8 cellular contexts compared by ENCODE assay signal in the genomic region with DNA sequence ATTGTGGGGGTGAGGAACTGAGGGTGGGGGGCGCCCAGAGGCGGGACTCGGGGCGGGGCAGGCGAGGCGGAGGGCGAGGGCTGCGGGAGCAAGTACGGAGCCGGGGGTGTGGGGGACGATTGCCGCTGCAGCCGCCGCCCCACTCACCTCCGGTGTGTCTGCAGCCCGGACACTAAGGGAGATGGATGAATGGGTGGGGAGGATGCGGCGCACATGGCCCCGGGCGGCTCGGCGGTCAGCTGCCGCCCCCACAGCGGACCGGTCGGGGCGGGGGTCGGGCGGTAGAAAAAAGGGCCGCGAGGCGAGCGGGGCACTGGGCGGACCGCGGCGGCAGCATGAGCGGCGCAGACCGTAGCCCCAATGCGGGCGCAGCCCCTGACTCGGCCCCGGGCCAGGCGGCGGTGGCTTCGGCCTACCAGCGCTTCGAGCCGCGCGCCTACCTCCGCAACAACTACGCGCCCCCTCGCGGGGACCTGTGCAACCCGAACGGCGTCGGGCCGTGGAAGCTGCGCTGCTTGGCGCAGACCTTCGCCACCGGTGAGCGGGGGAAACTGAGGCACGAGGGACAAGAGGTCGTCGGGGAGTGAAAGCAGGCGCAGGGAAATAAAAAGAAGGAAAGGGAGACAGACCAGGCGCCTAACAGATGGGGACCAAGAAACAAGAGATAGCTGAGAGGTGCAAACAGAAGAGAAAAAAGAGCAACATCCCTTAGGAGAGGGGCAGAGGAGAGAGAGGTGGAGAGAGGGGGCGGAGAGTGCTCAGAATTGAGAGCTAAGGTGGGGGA. TPM values are rescaled to one million over a fixed set of nuclear protein-coding genes. Genes with fewer than 3 reads are reported as not detected.
A peak's percentile ranks its signal among the peaks of the same experiment; 100 is the strongest.
DNase-seq lines count a peak whose midpoint lies in the region; ATAC-seq and TF ChIP-seq lines count a peak whose summit lies in the region.

A gene with protein sequence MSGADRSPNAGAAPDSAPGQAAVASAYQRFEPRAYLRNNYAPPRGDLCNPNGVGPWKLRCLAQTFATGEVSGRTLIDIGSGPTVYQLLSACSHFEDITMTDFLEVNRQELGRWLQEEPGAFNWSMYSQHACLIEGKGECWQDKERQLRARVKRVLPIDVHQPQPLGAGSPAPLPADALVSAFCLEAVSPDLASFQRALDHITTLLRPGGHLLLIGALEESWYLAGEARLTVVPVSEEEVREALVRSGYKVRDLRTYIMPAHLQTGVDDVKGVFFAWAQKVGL (plus strand): TSS at position 313 of the 784 bp plus-strand sequence. CDS start 23 bp downstream, at position 336.

- ATAC-seq in GM19455 (IDR thresholded peaks at IDR 0.05; ENCODE audit: unreplicated experiment), result no peak

- H3F3A ChIP-seq in PC-9 (ENCODE audit: insufficient read depth, low read depth), result peaks cover 17% of the 10 kb centered on the region; the same call in 1 of the 2 replicates

- TF ChIP-seq CTCF in GM20000 (IDR thresholded peaks at IDR 0.05; ENCODE audit: extremely low read depth, missing control alignments), result peak; percentile 50
- peak; percentile 63; the same call in 1 of the 2 replicates for TF ChIP-seq CTCF in PC-9 (conservative IDR thresholded peaks at IDR 0.05)
- TF ChIP-seq CTCF in foreskin fibroblast (IDR thresholded peaks at IDR 0.05; ENCODE audit: low read depth, low read length), result peak; percentile 66
- TF ChIP-seq CTCF in osteoblast (IDR thresholded peaks at IDR 0.05; ENCODE audit: extremely low read depth, low read depth, low read length), result peak; percentile 36
- TF ChIP-seq CTCF in tibial artery (IDR thresholded peaks at IDR 0.05), result peak; percentile 63 to 68

- CTCF ChIA-PET in PC-9 (lab: Charles Lee), result no interaction called here

- H4K20me1 ChIP-seq in PC-9 (ENCODE audit: insufficient read depth) (no peaks in the 10 kb centered on the region), osteoblast (ENCODE audit: insufficient read depth, low read length) (peaks cover 6% of the 10 kb centered on the region)

- H2AFZ ChIP-seq in ACC112 (ENCODE audit: low read length, unreplicated experiment) (no peak within 1 kb of the TSS), PC-9 (peak within 1 kb of the TSS; percentile 75; the same call in 1 of the 2 replicates), osteoblast (ENCODE audit: low read length) (no peak within 1 kb of the TSS)

- BruUV-seq in PC-9 (replicated peaks; lab: Mats Ljungman, UMichigan), result no TSS peak

- H3K27ac ChIP-seq in ACC112 (ENCODE audit: low read depth, low read length), result no peak within 1 kb of the TSS
- no peak within 1 kb of the TSS for H3K27ac ChIP-seq in PC-9
- no peak within 1 kb of the TSS for H3K27ac ChIP-seq in osteoblast (ENCODE audit: low read depth, low read length)
- H3K27ac ChIP-seq in tibial artery, result peak within 1 kb of the TSS; percentile 68 to 81

- peaks cover 19% of the 10 kb centered on the region; the same call in 1 of the 2 replicates for H3K27me3 ChIP-seq in ACC112 (ENCODE audit: insufficient read depth, low read length)
- no peaks in the 10 kb centered on the region for H3K27me3 ChIP-seq in PC-9 (ENCODE audit: insufficient read depth, low read depth)
- peaks cover 71% of the 10 kb centered on the region for H3K27me3 ChIP-seq in osteoblast (ENCODE audit: insufficient read depth, low read length)
- no peaks in the 10 kb centered on the region for H3K27me3 ChIP-seq in tibial artery

- H3K4me2 ChIP-seq in PC-9, result peak within 1 kb of the TSS; percentile 83
- peak within 1 kb of the TSS; percentile 60 for H3K4me2 ChIP-seq in osteoblast (ENCODE audit: insufficient read depth, low read length)

- POLR2A ChIA-PET in PC-9 (lab: Charles Lee; ENCODE audit: unreplicated experiment), result no interaction called here

- H3K9me3 ChIP-seq in PC-9 (ENCODE audit: insufficient read depth, low read depth) (no peaks in the 10 kb centered on the region), osteoblast (ENCODE audit: low read depth, low read length) (no peaks in the 10 kb centered on the region), tibial artery (no peaks in the 10 kb centered on the region)

- no peaks in the 10 kb centered on the region for H3K36me3 ChIP-seq in ACC112 (ENCODE audit: insufficient read depth, low read length)
- H3K36me3 ChIP-seq in PC-9 (ENCODE audit: low read depth), result no peaks in the 10 kb centered on the region
- H3K36me3 ChIP-seq in osteoblast (ENCODE audit: insufficient read depth, low read length), result no peaks in the 10 kb centered on the region
- H3K36me3 ChIP-seq in tibial artery, result no peaks in the 10 kb centered on the region

- H3K4me3 ChIP-seq in ACC112 (ENCODE audit: low read depth, low read length) (peak within 1 kb of the TSS; percentile 65), PC-9 (peak within 1 kb of the TSS; percentile 51), foreskin fibroblast (ENCODE audit: low read depth in 1 of 2, low read length in 2 of 2) (peak within 1 kb of the TSS in 1 of 2 donors; percentile 29), osteoblast (ENCODE audit: insufficient read depth, low read length) (peak within 1 kb of the TSS; percentile 42), tibial artery (peak within 1 kb of the TSS; percentile 42 to 56)

- intact Hi-C loops in PC-9 (cut with micrococcal nuclease; ENCODE audit: unreplicated experiment), result no loop called here
- intact Hi-C loops in tibial artery (cut with DNase I; ENCODE audit: low total_unique reads), result no loop called here

- no peaks in the 10 kb centered on the region for H3K79me2 ChIP-seq in ACC112 (ENCODE audit: control insufficient read depth, insufficient read depth, low read length, unreplicated experiment)
- H3K79me2 ChIP-seq in PC-9 (ENCODE audit: low read depth), result no peaks in the 10 kb centered on the region
- no peaks in the 10 kb centered on the region for H3K79me2 ChIP-seq in osteoblast (ENCODE audit: insufficient read depth, low read length)

- H3K4me1 ChIP-seq in ACC112 (ENCODE audit: control insufficient read depth, insufficient read depth, low read length, unreplicated experiment), result peaks cover 23% of the 10 kb centered on the region
- peaks cover 35% of the 10 kb centered on the region for H3K4me1 ChIP-seq in PC-9 (replicated peaks; ENCODE audit: insufficient read depth)
- H3K4me1 ChIP-seq in osteoblast (ENCODE audit: insufficient read depth, low read length), result no peaks in the 10 kb centered on the region
- peaks cover 7 to 74% (median 65%) of the 10 kb centered on the region in 4 donors for H3K4me1 ChIP-seq in tibial artery

- H3K9me2 ChIP-seq in PC-9 (ENCODE audit: insufficient read depth), result no peaks in the 10 kb centered on the region

- DNase-seq in GM20000 (ENCODE audit: low spot score), result peak; percentile 89
- peak in 1 of 2 experiments; percentile 58 for DNase-seq in PC-9
- DNase-seq in activated gamma-delta T cell treated with Interleukin-2 at 50 U/mL for 16 hours, result peak; percentile 56
- peak; percentile 47 to 82 for DNase-seq in foreskin fibroblast
- peak; percentile 93 for DNase-seq in osteoblast (ENCODE audit: insufficient read length, low spot score, missing footprints)
- peak; percentile 67 to 80 for DNase-seq in tibial artery

RNA-seq across cellular contexts. Expression of the gene that starts here (rescaled TPM):
- 0.75 and 1.1 TPM in 2 replicates for total RNA-seq in PC-9 (2021)
- not detected in 2 replicates for total RNA-seq in osteoblast

Comparison
In these comparisons a context has a peak if more than half of its experiments do, and no peak if none do; other contexts are left out.
1. Peak in DNase-seq, H3K4me3 ChIP-seq and H3K4me2 ChIP-seq in osteoblast; RNA of the gene not detected or under 1 TPM.
2. H3K27ac ChIP-seq: peak in tibial artery (2 of 2); none in ACC112 (single experiment), PC-9 (single experiment) and osteoblast (single experiment).
3. Peak in every context shown above with its lines, with median percentiles within 50 percentile points of each other: CTCF ChIP-seq.